Comparison of ENCODE assay signal across 1 cellular context in genomic region chr20:20802328-20802727, GRCh38.
A peak's percentile ranks its signal among the peaks of the same experiment; 100 is the strongest.
TF ChIP-seq lines count a peak whose summit lies in the region.

No MANE protein-coding gene starts in this region.

TF ChIP-seq in endothelial cell of umbilical vein, 7 proteins besides CTCF, POLR2A, EP300 and RAD21:
- TF ChIP-seq JUN (IDR thresholded peaks at IDR 0.05; ENCODE audit: borderline replicate concordance, insufficient read depth, insufficient read length, low read depth) (peak; percentile 33), POLR2AphosphoS5 (IDR thresholded peaks at IDR 0.05; ENCODE audit: insufficient read depth, low read depth, low read length) (no peak), GATA2 (IDR thresholded peaks at IDR 0.05; ENCODE audit: insufficient read depth, insufficient read length, low read depth, low read length) (peak; percentile 11), MYC (IDR thresholded peaks at IDR 0.05; ENCODE audit: low read depth, low read length) (no peak), EZH2 (IDR thresholded peaks at IDR 0.05; ENCODE audit: borderline replicate concordance, low read depth, low read length, severe bottlenecking) (no peak), MAX (IDR thresholded peaks at IDR 0.05; ENCODE audit: insufficient read depth, insufficient read length) (no peak), FOS (IDR thresholded peaks at IDR 0.05; ENCODE audit: borderline replicate concordance, insufficient read depth, low read length) (peak; percentile 85)
TF ChIP-seq in endothelial cell of umbilical vein: peak in this region for 3.
